8 cellular contexts compared by ENCODE assay signal in genomic region chrX:54182194-54182863, GRCh38. TPM values are rescaled to one million over a fixed set of nuclear protein-coding genes. Genes with fewer than 3 reads are reported as not detected.
DNase-seq lines count a peak whose midpoint lies in the region; ATAC-seq and TF ChIP-seq lines count a peak whose summit lies in the region.

No MANE protein-coding gene starts in this region.

- peak; percentile 17 for DNase-seq in CMK (ENCODE audit: low read depth)
- no peak for DNase-seq in Panc1 (ENCODE audit: low read depth, low spot score)
- DNase-seq in activated T-helper 1 cell treated with anti-CD3 and anti-CD28 coated beads, Interleukin-2, amount 50 U/mL, for 16 hours (ENCODE audit: low read depth in 1 of 2, low spot score in 1 of 2) = peak; percentile 37 to 50
- peak; percentile 12 for DNase-seq in fibroblast of the aortic adventitia (ENCODE audit: low read depth)
- peak; percentile 15 for DNase-seq in neural crest cell (ENCODE audit: low read depth, low spot score)

- ATAC-seq in GM19438 (IDR thresholded peaks at IDR 0.05; ENCODE audit: low read depth, unreplicated experiment) = peak; percentile 60
- ATAC-seq in HG03571 (IDR thresholded peaks at IDR 0.05; ENCODE audit: unreplicated experiment) = peak; percentile 56
- ATAC-seq in Panc1 = peak; percentile 81

- H3K9ac ChIP-seq in subcutaneous abdominal adipose tissue (ENCODE audit: low read length in 5 of 5) = peak overlapping the region in 4 of 5 donors; percentile 61 to 76 (median 66)

- no peaks in the 10 kb centered on the region for H3K27me3 Mint-ChIP-seq in neural crest cell (ENCODE audit: low read depth)

- peak overlapping the region; percentile 56 to 67 for H3K4me3 ChIP-seq in Panc1 (ENCODE audit: low read depth in 2 of 2, low read length in 2 of 2)
- peak overlapping the region; percentile 71 for H3K4me3 ChIP-seq in fibroblast of the aortic adventitia (ENCODE audit: low read depth, low read length)
- H3K4me3 ChIP-seq in subcutaneous abdominal adipose tissue (ENCODE audit: low read depth in 1 of 5, low read length in 5 of 5) = peak overlapping the region; percentile 60 to 79 (median 72)

- POLR2A ChIA-PET in Panc1 (lab: Charles Lee) = no interaction called here

- H3K36me3 Mint-ChIP-seq in neural crest cell (ENCODE audit: low read depth) = peaks cover 8% of the 10 kb centered on the region

- no peaks in the 10 kb centered on the region; the same call in none of the 2 replicates for H3K36me3 ChIP-seq in Panc1 (ENCODE audit: control insufficient read depth, insufficient read depth, low read length)
- H3K36me3 ChIP-seq in subcutaneous abdominal adipose tissue (ENCODE audit: control insufficient read depth in 5 of 5, insufficient read depth in 5 of 5, low read length in 5 of 5) = no peaks in the 10 kb centered on the region

- CTCF ChIA-PET in Panc1 (lab: Charles Lee) = interaction anchor here (0.6 kb wide), 1 partner anchor 156 kb away, joined by 3 read pairs; no protein-coding TSS in a partner anchor

- peaks cover 46% of the 10 kb centered on the region for H3K4me1 Mint-ChIP-seq in neural crest cell

- BruUV-seq in Panc1 (replicated peaks; lab: Mats Ljungman, UMichigan) = no TSS peak

- H3K4me1 ChIP-seq in Panc1 (ENCODE audit: control insufficient read depth, insufficient read depth, low read length) = peaks cover 26% of the 10 kb centered on the region
- peaks cover 0 to 32% (median 22%) of the 10 kb centered on the region in 5 donors for H3K4me1 ChIP-seq in subcutaneous abdominal adipose tissue (ENCODE audit: control insufficient read depth in 5 of 5, insufficient read depth in 5 of 5, low read length in 5 of 5)

- intact Hi-C loops in Panc1 (cut with micrococcal nuclease; ENCODE audit: unreplicated experiment) = no loop called here

- peak overlapping the region; percentile 93 for H3K27ac ChIP-seq in Panc1 (ENCODE audit: low read length)
- H3K27ac ChIP-seq in subcutaneous abdominal adipose tissue (ENCODE audit: low read depth, low read length) = peak overlapping the region; percentile 82

- H3K9me3 Mint-ChIP-seq in neural crest cell = peaks cover 4% of the 10 kb centered on the region

- H3K27ac Mint-ChIP-seq in neural crest cell (ENCODE audit: unreplicated experiment) = peak overlapping the region; percentile 47

- in situ Hi-C loops in Panc1 (cut with HindIII; ENCODE audit: low pct_unique_long_range_greater_than_20kb, low sequenced_read_pairs) = no loop called here

- no peaks in the 10 kb centered on the region for H3K27me3 ChIP-seq in Panc1 (ENCODE audit: control insufficient read depth, insufficient read depth, low read length)
- peaks cover 0 to 6% (median 4%) of the 10 kb centered on the region in 5 donors for H3K27me3 ChIP-seq in subcutaneous abdominal adipose tissue (ENCODE audit: control insufficient read depth in 5 of 5, insufficient read depth in 4 of 5, low read length in 5 of 5)

- H3K4me3 Mint-ChIP-seq in neural crest cell = peak overlapping the region; percentile 87

- H3K9me3 ChIP-seq in Panc1 (ENCODE audit: control insufficient read depth, insufficient read depth, low read depth, low read length) (no peaks in the 10 kb centered on the region), subcutaneous abdominal adipose tissue (ENCODE audit: control insufficient read depth in 5 of 5, low read length in 5 of 5) (no peaks in the 10 kb centered on the region)

- TF ChIP-seq CTCF in Panc1 (IDR thresholded peaks at IDR 0.05) (no peak), fibroblast of the aortic adventitia (IDR thresholded peaks at IDR 0.05; ENCODE audit: insufficient read depth, low read length) (no peak), neural crest cell (conservative IDR thresholded peaks at IDR 0.05) (no peak)

RNA-seq across cellular contexts. Expression of gene FAM120C, which starts 0.7 kb away (rescaled TPM):
- total RNA-seq in Panc1 (2021; ENCODE audit: unreplicated experiment) (12.1 TPM), fibroblast of the aortic adventitia (ENCODE audit: low replicate concordance) (4.2 and 10.5 TPM in 2 replicates), neural crest cell (14.0 and 14.6 TPM in 2 replicates)
- polyA plus RNA-seq in Panc1 (2012; ENCODE audit: insufficient read length) = 7.4 TPM
